In genomic region chr5:132102944-132103343, GRCh38 we compare ENCODE assay signal across 10 cellular contexts. TPM values are rescaled to one million over a fixed set of nuclear protein-coding genes. Genes with fewer than 3 reads are reported as not detected.
DNase-seq lines count a peak whose midpoint lies in the region; ATAC-seq and TF ChIP-seq lines count a peak whose summit lies in the region.
"Had no signal": no experiment of that assay in that cellular context is flagged by ENCODE, and none has a peak within 500 bp of the region (broad histone marks: within the 10 kb centered on the region; RNA-seq: fewer than 3 reads in every experiment).

No MANE protein-coding gene starts in this region.

- TF ChIP-seq CTCF in SK-N-SH (IDR thresholded peaks at IDR 0.05) (no peak), esophagus muscularis mucosa (IDR thresholded peaks at IDR 0.05) (no peak)

- H3K4me1 ChIP-seq in SK-N-SH (ENCODE audit: control insufficient read depth in 1 of 2, insufficient read depth in 2 of 2, low read depth in 1 of 2, low read length in 1 of 2) (peaks cover 18 to 30% of the 10 kb centered on the region in 2 experiments), esophagus muscularis mucosa (peaks cover 13 to 17% (median 15%) of the 10 kb centered on the region in 4 donors), subcutaneous abdominal adipose tissue (ENCODE audit: control insufficient read depth in 5 of 5, insufficient read depth in 5 of 5, low read length in 5 of 5) (peaks cover 2 to 24% (median 16%) of the 10 kb centered on the region in 5 donors)

- peaks cover 82% of the 10 kb centered on the region for H3K4me1 Mint-ChIP-seq in activated T-cell treated with anti-CD3 and anti-CD28 coated beads, Interleukin-2, amount 50 U/mL, for 72 hours (ENCODE audit: low read depth)

- H3F3A ChIP-seq in SK-N-SH (replicated peaks; ENCODE audit: insufficient read depth) = peaks cover 8% of the 10 kb centered on the region

- H3K36me3 Mint-ChIP-seq in activated T-cell treated with anti-CD3 and anti-CD28 coated beads, Interleukin-2, amount 50 U/mL, for 72 hours (ENCODE audit: insufficient read depth in 2 of 2) = peaks cover 3 to 4% of the 10 kb centered on the region in 2 donors

- TF ChIP-seq EP300 in SK-N-SH (IDR thresholded peaks at IDR 0.05; ENCODE audit: borderline replicate concordance in 1 of 2, low read depth in 1 of 2, low read length in 1 of 2) (no peak), esophagus muscularis mucosa (IDR thresholded peaks at IDR 0.05) (no peak)

- no peak overlapping the region; the same call in 1 of the 2 replicates for H3K9ac ChIP-seq in SK-N-SH
- H3K9ac ChIP-seq in subcutaneous abdominal adipose tissue (ENCODE audit: low read length in 5 of 5) = no peak overlapping the region

- H3K4me3 Mint-ChIP-seq in activated T-cell treated with anti-CD3 and anti-CD28 coated beads, Interleukin-2, amount 50 U/mL, for 72 hours = peak overlapping the region; percentile 51 to 64

- H3K27me3 Mint-ChIP-seq in activated T-cell treated with anti-CD3 and anti-CD28 coated beads, Interleukin-2, amount 50 U/mL, for 72 hours (ENCODE audit: low read depth) = no peaks in the 10 kb centered on the region

- no peaks in the 10 kb centered on the region for H3K79me2 ChIP-seq in SK-N-SH (ENCODE audit: insufficient read depth)

- no CpG with 5 or more reads among the region's 3 CpGs for WGBS in SK-N-SH (ENCODE audit: low lambda C conversion rate)
- WGBS in esophagus muscularis mucosa = 80% methylated on average over 2 of the region's 3 CpGs

- H3K9me3 Mint-ChIP-seq in activated T-cell treated with anti-CD3 and anti-CD28 coated beads, Interleukin-2, amount 50 U/mL, for 72 hours = peaks cover 0 to 2% of the 10 kb centered on the region in 2 donors

- H3K9me3 ChIP-seq in SK-N-SH (no peaks in the 10 kb centered on the region), esophagus muscularis mucosa (no peaks in the 10 kb centered on the region), subcutaneous abdominal adipose tissue (ENCODE audit: control insufficient read depth in 5 of 5, low read length in 5 of 5) (no peaks in the 10 kb centered on the region)

- intact Hi-C loops in esophagus muscularis mucosa (cut with DNase I) = no loop called here

- no peak for TF ChIP-seq POLR2A in esophagus muscularis mucosa (IDR thresholded peaks at IDR 0.05; ENCODE audit: low read depth)

- no peaks in the 10 kb centered on the region for H3K9me2 ChIP-seq in SK-N-SH

- H3K27ac Mint-ChIP-seq in activated T-cell treated with anti-CD3 and anti-CD28 coated beads, Interleukin-2, amount 50 U/mL, for 72 hours = peak overlapping the region; percentile 33

- POLR2A ChIA-PET in SK-N-SH (lab: Yijun Ruan, JAX) = no interaction called here

- H3K27me3 ChIP-seq in SK-N-SH (ENCODE audit: insufficient read depth) = no peaks in the 10 kb centered on the region
- no peaks in the 10 kb centered on the region for H3K27me3 ChIP-seq in esophagus muscularis mucosa
- no peaks in the 10 kb centered on the region for H3K27me3 ChIP-seq in subcutaneous abdominal adipose tissue (ENCODE audit: control insufficient read depth in 5 of 5, insufficient read depth in 4 of 5, low read length in 5 of 5)

- H3K4me3 ChIP-seq in SK-N-SH (ENCODE audit: low read depth in 2 of 2, low read length in 1 of 2) = no peak overlapping the region
- no peak overlapping the region for H3K4me3 ChIP-seq in esophagus muscularis mucosa
- H3K4me3 ChIP-seq in subcutaneous abdominal adipose tissue (ENCODE audit: low read depth in 1 of 5, low read length in 5 of 5) = no peak overlapping the region

- peak overlapping the region in 1 of 2 experiments; percentile 85; a peak in 3 of 4 replicates for H3K27ac ChIP-seq in SK-N-SH (ENCODE audit: low read depth in 2 of 2, low read length in 1 of 2)
- H3K27ac ChIP-seq in esophagus muscularis mucosa (replicated peaks in 1 of 4) = peak overlapping the region in 3 of 4 donors; percentile 23 to 30 (median 27)
- H3K27ac ChIP-seq in subcutaneous abdominal adipose tissue (ENCODE audit: low read depth, low read length) = peak overlapping the region; percentile 41

- H4K20me1 ChIP-seq in SK-N-SH (ENCODE audit: insufficient read depth) = no peaks in the 10 kb centered on the region

- TF ChIP-seq RAD21 in SK-N-SH (IDR thresholded peaks at IDR 0.05; ENCODE audit: low read length) = no peak

- H2AFZ ChIP-seq in SK-N-SH (ENCODE audit: low read depth) = no peak overlapping the region

- DNase-seq in activated T-cell treated with anti-CD3 and anti-CD28 coated beads, Interleukin-2, amount 50 U/mL, for 72 hours = no peak
- DNase-seq in activated T-cell treated with anti-CD3 and anti-CD28 coated beads for 4 hours = no peak
- DNase-seq in SK-N-SH = no peak
- DNase-seq in esophagus muscularis mucosa (ENCODE audit: extremely low spot score) = no peak
- no peak for DNase-seq in NCI-H2227 (lab: John Stamatoyannopoulos, UW; ENCODE audit: unreplicated experiment)
- no peak for DNase-seq in superior temporal gyrus (ENCODE audit: extremely low spot score)
- no peak for DNase-seq in RPMI8226
- DNase-seq: NCI-H1105 had no signal

- no peaks in the 10 kb centered on the region for H3K36me3 ChIP-seq in SK-N-SH (replicated peaks in 1 of 2; ENCODE audit: control insufficient read depth in 1 of 2, insufficient read depth in 2 of 2, low read length in 1 of 2)
- H3K36me3 ChIP-seq in esophagus muscularis mucosa = no peaks in the 10 kb centered on the region
- no peaks in the 10 kb centered on the region for H3K36me3 ChIP-seq in subcutaneous abdominal adipose tissue (ENCODE audit: control insufficient read depth in 5 of 5, insufficient read depth in 5 of 5, low read length in 5 of 5)

- CTCF ChIA-PET in SK-N-SH (lab: Yijun Ruan, JAX) = interaction anchor here (1.1 to 1.2 kb wide), 2 partner anchors 60 to 77 kb away, joined by 3 to 4 read pairs; no protein-coding TSS in a partner anchor

- peak overlapping the region; percentile 72; the same call in 1 of the 2 replicates for H3K4me2 ChIP-seq in SK-N-SH

- ATAC-seq in activated T-cell treated with anti-CD3 and anti-CD28 coated beads, Interleukin-2, amount 50 U/mL, for 72 hours (replicated peaks in 1 of 2) = no peak

TF ChIP-seq in SK-N-SH, 30 proteins besides CTCF, POLR2A, EP300 and RAD21:
- no peak for TF ChIP-seq PBX3 (IDR thresholded peaks at IDR 0.05)
- TF ChIP-seq FOXM1 (IDR thresholded peaks at IDR 0.05; ENCODE audit: low read depth) = no peak
- TF ChIP-seq TCF12 (IDR thresholded peaks at IDR 0.05) = no peak
- TF ChIP-seq CHD2 (IDR thresholded peaks at IDR 0.05; ENCODE audit: low read length, partially characterized antibody) = no peak
- TF ChIP-seq TEAD4 (IDR thresholded peaks at IDR 0.05; ENCODE audit: borderline replicate concordance, insufficient read depth) = no peak
- TF ChIP-seq GABPA (IDR thresholded peaks at IDR 0.05; ENCODE audit: low read depth) = no peak
- TF ChIP-seq USF1 (IDR thresholded peaks at IDR 0.05; ENCODE audit: borderline replicate concordance, low read depth) = no peak
- TF ChIP-seq MEF2A (IDR thresholded peaks at IDR 0.05; ENCODE audit: borderline replicate concordance, low read depth) = no peak
- no peak for TF ChIP-seq ZBTB33 (IDR thresholded peaks at IDR 0.05; ENCODE audit: borderline replicate concordance, low read depth)

RNA-seq across cellular contexts. Expression of gene CSF2, which starts 29.4 kb away (rescaled TPM):
- total RNA-seq in activated T-cell treated with anti-CD3 and anti-CD28 coated beads, Interleukin-2, amount 50 U/mL, for 72 hours = 10 to 100 TPM; 31.1 to 50.7 TPM
- polyA plus RNA-seq in SK-N-SH (2012; rRNA removed) = 0.70 and 0.97 TPM in 2 replicates
- 0.54 and 0.62 TPM in 2 replicates for polyA plus RNA-seq in SK-N-SH (2012; cell fraction: cytosol; rRNA removed)
- 0.64 and 1.5 TPM in 2 replicates for polyA plus RNA-seq in SK-N-SH (2012; cell fraction: nucleus; rRNA removed)
- not detected for total RNA-seq in esophagus muscularis mucosa

RNA-seq across cellular contexts. Expression of gene IL3, which starts 42.5 kb away (rescaled TPM):
- total RNA-seq in activated T-cell treated with anti-CD3 and anti-CD28 coated beads, Interleukin-2, amount 50 U/mL, for 72 hours = 1 to 10 TPM; 6.2 to 8.9 TPM
- polyA plus RNA-seq in SK-N-SH (2012; rRNA removed) = not detected in 2 replicates
- polyA plus RNA-seq in SK-N-SH (2012; cell fraction: cytosol; rRNA removed) = not detected in 2 replicates
- not detected in 2 replicates for polyA plus RNA-seq in SK-N-SH (2012; cell fraction: nucleus; rRNA removed)
- total RNA-seq in esophagus muscularis mucosa = not detected
- total RNA-seq: renal cortical epithelial cell had no signal

Comparison
In these comparisons a context has a peak if more than half of its experiments do, and no peak if none do; other contexts are left out.
1. RNA of gene CSF2, which starts 29.4 kb away (total RNA-seq): 31.1 to 50.7 TPM in activated T-cell treated with anti-CD3 and anti-CD28 coated beads, Interleukin-2, amount 50 U/mL, for 72 hours; not detected in esophagus muscularis mucosa; every median in the first group is over 10 times any median in the second.
2. RNA of gene IL3, which starts 42.5 kb away (total RNA-seq): 6.2 to 8.9 TPM in activated T-cell treated with anti-CD3 and anti-CD28 coated beads, Interleukin-2, amount 50 U/mL, for 72 hours; not detected in esophagus muscularis mucosa; every median in the first group is over 4 times any median in the second.